Comparison of ENCODE assay signal across 8 cellular contexts in the genomic region with DNA sequence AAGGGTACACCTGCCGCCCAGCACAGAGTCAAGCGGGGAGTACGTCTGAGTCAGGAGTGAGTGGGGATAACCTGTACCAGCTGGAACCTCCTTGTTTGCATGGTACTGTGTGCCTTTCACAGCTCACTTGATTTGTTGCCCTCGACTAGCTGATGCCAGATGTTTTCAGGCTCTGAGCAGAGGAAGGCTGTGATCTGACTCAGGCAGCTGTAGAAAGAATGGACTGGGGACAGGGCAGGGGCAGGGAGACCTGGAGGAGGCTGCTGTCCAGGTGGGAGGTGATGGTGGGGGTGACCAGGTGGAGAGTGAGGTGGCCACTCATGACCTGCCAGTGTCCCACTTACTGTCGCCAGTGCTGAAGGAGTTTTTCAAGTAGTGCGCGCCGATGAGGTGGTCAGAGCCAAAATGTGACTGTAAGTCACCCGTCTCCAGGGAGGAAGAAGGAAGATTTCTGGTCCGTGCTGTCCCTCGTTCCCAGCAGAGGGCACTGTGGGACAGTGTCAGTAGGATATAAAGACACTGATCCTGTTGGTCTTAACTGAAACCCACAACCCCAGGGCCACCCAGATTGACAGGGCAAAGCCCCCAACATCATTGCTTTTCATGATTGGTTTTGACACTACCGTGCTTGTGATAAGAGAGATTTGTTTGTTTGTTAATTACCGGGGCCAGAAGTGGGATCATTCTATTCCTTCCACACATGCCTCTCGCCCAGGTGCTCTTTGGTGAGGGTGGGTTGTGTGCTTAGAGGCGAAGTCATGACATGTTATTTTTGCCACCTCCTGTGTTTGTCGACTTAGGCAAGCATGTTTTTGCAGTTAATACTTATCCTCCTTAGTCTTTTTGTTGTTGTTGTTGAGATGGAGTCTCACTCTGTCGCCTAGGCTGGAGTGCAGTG.
A peak's percentile ranks its signal among the peaks of the same experiment; 100 is the strongest.
DNase-seq lines count a peak whose midpoint lies in the region; ATAC-seq, FAIRE-seq and TF ChIP-seq lines count a peak whose summit lies in the region.

No MANE protein-coding gene starts in this region.

- H3K9ac ChIP-seq in astrocyte (ENCODE audit: low read length): no peak overlapping the region

- peaks cover 27% of the 10 kb centered on the region for H3K36me3 ChIP-seq in GM06990 (ENCODE audit: control insufficient read depth, insufficient read depth, low read length)
- peaks cover 13% of the 10 kb centered on the region for H3K36me3 ChIP-seq in astrocyte (ENCODE audit: insufficient read depth, low read length)
- H3K36me3 ChIP-seq in hepatocyte (replicated peaks; ENCODE audit: insufficient read depth, low read depth): no peaks in the 10 kb centered on the region
- H3K36me3 ChIP-seq in gastrocnemius medialis: peaks cover 0 to 11% of the 10 kb centered on the region in 2 donors

- H3K4me3 ChIP-seq in GM06990 (replicated peaks; ENCODE audit: low read depth, low read length) (no peak overlapping the region), astrocyte (ENCODE audit: insufficient read depth, low read depth, low read length) (no peak overlapping the region), hepatocyte (no peak overlapping the region), gastrocnemius medialis (no peak overlapping the region)

- peak; percentile 32 for FAIRE-seq in astrocyte (lab: Jason Lieb, UNC)

- no peaks in the 10 kb centered on the region for H3K27me3 ChIP-seq in GM06990 (replicated peaks; ENCODE audit: control insufficient read depth, insufficient read depth, low read length)
- H3K27me3 ChIP-seq in astrocyte (ENCODE audit: insufficient read depth, low read length): no peaks in the 10 kb centered on the region
- H3K27me3 ChIP-seq in hepatocyte: no peaks in the 10 kb centered on the region
- no peaks in the 10 kb centered on the region for H3K27me3 ChIP-seq in gastrocnemius medialis

- 60% methylated on average over 17 of the region's 17 CpGs for WGBS in hepatocyte (ENCODE audit: low lambda C conversion rate, missing lambda C conversion rate)

- peaks cover 14% of the 10 kb centered on the region for H3K36me3 Mint-ChIP-seq in astrocyte (ENCODE audit: low read depth, unreplicated experiment)

- H3K9me3 Mint-ChIP-seq in astrocyte (ENCODE audit: unreplicated experiment): peaks cover 11% of the 10 kb centered on the region

- H3K27me3 Mint-ChIP-seq in astrocyte (ENCODE audit: low read depth, unreplicated experiment): peaks cover 3% of the 10 kb centered on the region

- H4K20me1 ChIP-seq in astrocyte (ENCODE audit: insufficient read depth, low read length): peaks cover 14% of the 10 kb centered on the region
- H4K20me1 ChIP-seq in hepatocyte (ENCODE audit: insufficient read depth, poor library complexity, severe bottlenecking): no peaks in the 10 kb centered on the region

- DNase-seq in GM06990 (ENCODE audit: extremely low read depth, insufficient read length) (no peak), NCI-H1694 (lab: John Stamatoyannopoulos, UW) (peak; percentile 75), T-helper 1 cell (peak in 3 of 5 donors; percentile 10 to 48 (median 30)), astrocyte (ENCODE audit: low read depth) (peak; percentile 44), hepatocyte (ENCODE audit: low spot score) (peak; percentile 78), gastrocnemius medialis (peak; percentile 21 to 43)

- peaks cover 11% of the 10 kb centered on the region for H3K9me3 ChIP-seq in astrocyte (ENCODE audit: insufficient read depth, low read depth, low read length)
- H3K9me3 ChIP-seq in hepatocyte (ENCODE audit: low read depth): no peaks in the 10 kb centered on the region
- no peaks in the 10 kb centered on the region for H3K9me3 ChIP-seq in gastrocnemius medialis

- no peak overlapping the region for H3K27ac Mint-ChIP-seq in astrocyte (ENCODE audit: unreplicated experiment)

- ATAC-seq in gastrocnemius medialis: peak; percentile 39 to 81
- ATAC-seq in HG03565 (IDR thresholded peaks at IDR 0.05; ENCODE audit: unreplicated experiment): no peak
- ATAC-seq in GM18861 (IDR thresholded peaks at IDR 0.05; ENCODE audit: unreplicated experiment): no peak

- no peak for TF ChIP-seq POLR2A in gastrocnemius medialis (IDR thresholded peaks at IDR 0.05)

- intact Hi-C loops in gastrocnemius medialis (cut with DNase I; ENCODE audit: low total_unique reads): no loop called here

- H3K4me2 ChIP-seq in astrocyte (ENCODE audit: low read length) (no peak overlapping the region), hepatocyte (no peak overlapping the region)

- H3K4me1 Mint-ChIP-seq in astrocyte (ENCODE audit: low read depth, unreplicated experiment): no peaks in the 10 kb centered on the region

- no peak overlapping the region for H3K4me3 Mint-ChIP-seq in astrocyte (ENCODE audit: unreplicated experiment)

- in situ Hi-C loops in gastrocnemius medialis (cut with MboI; ENCODE audit: low sequenced_read_pairs in 4 of 4): loop anchor here in 2 of 4 donors (10.0 kb wide), 2 partner anchors 191 to 201 kb away; a partner anchor contains a TSS

- peak; percentile 68 for TF ChIP-seq CTCF in GM06990 (IDR thresholded peaks at IDR 0.05; ENCODE audit: insufficient read depth, low read length, poor library complexity, severe bottlenecking)
- TF ChIP-seq CTCF in astrocyte (IDR thresholded peaks at IDR 0.05; ENCODE audit: insufficient read depth, low read depth, low read length): peak; percentile 71
- peak; percentile 70 for TF ChIP-seq CTCF in hepatocyte (IDR thresholded peaks at IDR 0.05; ENCODE audit: poor library complexity)
- TF ChIP-seq CTCF in gastrocnemius medialis (IDR thresholded peaks at IDR 0.05 in 4 of 5, conservative IDR thresholded peaks at IDR 0.05 in 1 of 5): peak; percentile 38 to 68 (median 61)

- H3K27ac ChIP-seq in astrocyte (ENCODE audit: low read depth, low read length) (no peak overlapping the region), hepatocyte (no peak overlapping the region), gastrocnemius medialis (no peak overlapping the region)

- H3K4me1 ChIP-seq in astrocyte (ENCODE audit: insufficient read depth, low read length) (no peaks in the 10 kb centered on the region), hepatocyte (ENCODE audit: insufficient read depth) (no peaks in the 10 kb centered on the region), gastrocnemius medialis (peaks cover 0 to under 1% of the 10 kb centered on the region in 2 donors)

- H3K9me2 ChIP-seq in hepatocyte (replicated peaks; ENCODE audit: insufficient read depth): no peaks in the 10 kb centered on the region

- peaks cover 9% of the 10 kb centered on the region for H3K79me2 ChIP-seq in astrocyte (ENCODE audit: insufficient read depth, low read length)
- no peaks in the 10 kb centered on the region for H3K79me2 ChIP-seq in hepatocyte

- H2AFZ ChIP-seq in astrocyte (ENCODE audit: low read depth, low read length) (no peak overlapping the region), hepatocyte (no peak overlapping the region)

Comparison
In these comparisons a context has a peak if more than half of its experiments do, and no peak if none do; other contexts are left out.
1. ATAC-seq: peak in gastrocnemius medialis (2 of 2); none in HG03565 (single experiment) and GM18861 (single experiment).
2. Peak in every context shown above with its lines, with median percentiles within 50 percentile points of each other: CTCF ChIP-seq.